In genomic region chr11:6725386-6725896, GRCh38 we compare ENCODE assay signal across 25 cellular contexts. TPM values are rescaled to one million over a fixed set of nuclear protein-coding genes. Genes with fewer than 3 reads are reported as not detected.
DNase-seq lines count a peak whose midpoint lies in the region; ATAC-seq lines count a peak whose summit lies in the region.
"Had no signal": no experiment of that assay in that cellular context is flagged by ENCODE, and none has a peak within 500 bp of the region (broad histone marks: within the 10 kb centered on the region; RNA-seq: fewer than 3 reads in every experiment).

No MANE protein-coding gene starts in this region.

- no peak for ATAC-seq in activated naive CD4-positive, alpha-beta T cell treated with anti-CD3 and anti-CD28 coated beads, Interleukin-2, amount 50 U/mL, for 72 hours
- ATAC-seq in T-cell (replicated peaks in 1 of 4) (no peak), HG03469 (IDR thresholded peaks at IDR 0.05; ENCODE audit: unreplicated experiment) (no peak)
- no peak for ATAC-seq in effector memory CD8-positive, alpha-beta T cell (replicated peaks)
- no peak for ATAC-seq in stimulated activated naive B cell treated with anti-CD40 and anti-IgM and Interleukin-4, amounts not matched to agents 10 μg/mL and 1 μg/mL and 100 μg/mL, for 72 hours (replicated peaks)
- ATAC-seq: GM23338, PC-3 had no signal

- intact Hi-C loops in CD4-positive, alpha-beta memory T cell (cut with micrococcal nuclease) = no loop called here

- H3K9me3 ChIP-seq in CD4-positive, alpha-beta memory T cell (ENCODE audit: control insufficient read depth in 1 of 2, low read length in 2 of 2) = no peaks in the 10 kb centered on the region
- H3K9me3 ChIP-seq: BLaER1, SJCRH30 had no signal

- no peak overlapping the region for H3K4me3 ChIP-seq in CD4-positive, alpha-beta memory T cell (ENCODE audit: low read length in 2 of 2)
- H3K4me3 ChIP-seq: BLaER1, GM23338, SJCRH30 had no signal

- POLR2A ChIA-PET in CD4-positive, alpha-beta memory T cell (lab: Charles Lee; ENCODE audit: partially characterized antibody) = interaction anchor here (1.7 kb wide), 1 partner anchor 8 kb away, joined by 6 read pairs; no protein-coding TSS in a partner anchor
- POLR2A ChIA-PET in T-cell (lab: Charles Lee) = no interaction called here

- CTCF ChIA-PET in CD4-positive, alpha-beta memory T cell (lab: Charles Lee; ENCODE audit: partially characterized antibody) = interaction anchor here (1.3 to 7.5 kb wide), 2 partner anchors 12 to 30 kb away, joined by 13 to 63 read pairs; no protein-coding TSS in a partner anchor
- CTCF ChIA-PET in T-cell (lab: Charles Lee) = interaction anchor here in 1 of 2 donors (0.9 kb wide), 1 partner anchor 13 kb away, joined by 9 read pairs; no protein-coding TSS in a partner anchor

- H3K27me3 Mint-ChIP-seq in activated naive CD4-positive, alpha-beta T cell treated with anti-CD3 and anti-CD28 coated beads, Interleukin-2, amount 50 U/mL, for 24 hours = no peaks in the 10 kb centered on the region
- H3K27me3 Mint-ChIP-seq in CD4-positive, alpha-beta memory T cell = no peaks in the 10 kb centered on the region
- H3K27me3 Mint-ChIP-seq in T-cell = no peaks in the 10 kb centered on the region
- no peaks in the 10 kb centered on the region for H3K27me3 Mint-ChIP-seq in effector memory CD8-positive, alpha-beta T cell
- H3K27me3 Mint-ChIP-seq in stimulated activated naive B cell treated with anti-CD40 and anti-IgM and Interleukin-4, amounts not matched to agents 10 μg/mL and 1 μg/mL and 100 μg/mL, for 72 hours = no peaks in the 10 kb centered on the region

- DNase-seq in activated naive CD4-positive, alpha-beta T cell treated with anti-CD3 and anti-CD28 coated beads, Interleukin-2, amount 50 U/mL, for 72 hours (ENCODE audit: low spot score in 2 of 2) = no peak
- DNase-seq in CD4-positive, alpha-beta memory T cell = no peak
- no peak for DNase-seq in T-cell
- DNase-seq in effector memory CD8-positive, alpha-beta T cell = no peak
- DNase-seq in T1000 (lab: John Stamatoyannopoulos, UW) = no peak
- no peak for DNase-seq in stimulated activated naive B cell treated with anti-CD40 and anti-IgM and Interleukin-4, amounts not matched to agents 10 μg/mL and 1 μg/mL and 100 μg/mL, for 72 hours
- DNase-seq: H9; KBM-7; MV-4-11; NCI-H1105; NCI-H1436 treated with DMSO at 0.1 percent for 48 hours; NCI-H187 treated with DMSO at 0.1 percent for 48 hours; NCI-H446 treated with DMSO at 0.1 percent for 48 hours; NCI-H526; NCI-H82; NK-92 treated with Interleukin-12 subunit alpha and Interleukin-12 subunit beta, amount 100 ng/mL, for 24 hours; PC-3; SJCRH30 had no signal

- H3K4me3 Mint-ChIP-seq in activated naive CD4-positive, alpha-beta T cell treated with anti-CD3 and anti-CD28 coated beads, Interleukin-2, amount 50 U/mL, for 24 hours = no peak overlapping the region
- H3K4me3 Mint-ChIP-seq in CD4-positive, alpha-beta memory T cell = peak overlapping the region in 6 of 8 donors; percentile 16 to 62 (median 48)
- peak overlapping the region in 1 of 3 donors; percentile 52 for H3K4me3 Mint-ChIP-seq in T-cell
- peak overlapping the region in 1 of 2 donors; percentile 64 for H3K4me3 Mint-ChIP-seq in effector memory CD8-positive, alpha-beta T cell
- H3K4me3 Mint-ChIP-seq in stimulated activated naive B cell treated with anti-CD40 and anti-IgM and Interleukin-4, amounts not matched to agents 10 μg/mL and 1 μg/mL and 100 μg/mL, for 72 hours = no peak overlapping the region
- H3K4me3 Mint-ChIP-seq: GM23338, H9 had no signal

- peaks cover 95% of the 10 kb centered on the region for H3K4me1 Mint-ChIP-seq in activated naive CD4-positive, alpha-beta T cell treated with anti-CD3 and anti-CD28 coated beads, Interleukin-2, amount 50 U/mL, for 24 hours
- H3K4me1 Mint-ChIP-seq in CD4-positive, alpha-beta memory T cell = peaks cover 66 to 98% (median 82%) of the 10 kb centered on the region in 4 donors
- H3K4me1 Mint-ChIP-seq in T-cell = peaks cover 91 to 94% (median 94%) of the 10 kb centered on the region in 3 donors
- H3K4me1 Mint-ChIP-seq in effector memory CD8-positive, alpha-beta T cell (ENCODE audit: low read depth in 2 of 2) = peaks cover 68 to 91% of the 10 kb centered on the region in 2 donors
- peaks cover 30 to 69% of the 10 kb centered on the region in 2 donors for H3K4me1 Mint-ChIP-seq in stimulated activated naive B cell treated with anti-CD40 and anti-IgM and Interleukin-4, amounts not matched to agents 10 μg/mL and 1 μg/mL and 100 μg/mL, for 72 hours
- H3K4me1 Mint-ChIP-seq: GM23338, H9 had no signal

- no peaks in the 10 kb centered on the region for H3K27me3 ChIP-seq in CD4-positive, alpha-beta memory T cell (ENCODE audit: insufficient read depth, low read length)
- H3K27me3 ChIP-seq: BLaER1, SJCRH30 had no signal

- peaks cover 10% of the 10 kb centered on the region for H3K36me3 ChIP-seq in CD4-positive, alpha-beta memory T cell (ENCODE audit: insufficient read depth, low read length)
- H3K36me3 ChIP-seq: BLaER1, SJCRH30 had no signal

- H3K9me3 Mint-ChIP-seq in activated naive CD4-positive, alpha-beta T cell treated with anti-CD3 and anti-CD28 coated beads, Interleukin-2, amount 50 U/mL, for 24 hours = peaks cover 37% of the 10 kb centered on the region
- peaks cover 36 to 44% of the 10 kb centered on the region in 2 donors for H3K9me3 Mint-ChIP-seq in activated naive CD4-positive, alpha-beta T cell treated with anti-CD3 and anti-CD28 coated beads, Interleukin-2, amount 50 U/mL, for 72 hours
- H3K9me3 Mint-ChIP-seq in CD4-positive, alpha-beta memory T cell = peaks cover 0 to 16% (median 2%) of the 10 kb centered on the region in 8 donors
- H3K9me3 Mint-ChIP-seq in T-cell = peaks cover 13 to 21% (median 15%) of the 10 kb centered on the region in 3 donors
- no peaks in the 10 kb centered on the region for H3K9me3 Mint-ChIP-seq in effector memory CD8-positive, alpha-beta T cell
- H3K9me3 Mint-ChIP-seq in stimulated activated naive B cell treated with anti-CD40 and anti-IgM and Interleukin-4, amounts not matched to agents 10 μg/mL and 1 μg/mL and 100 μg/mL, for 72 hours = peaks cover 4 to 5% of the 10 kb centered on the region in 2 donors
- H3K9me3 Mint-ChIP-seq: GM23338 had no signal

- H3K36me3 Mint-ChIP-seq in activated naive CD4-positive, alpha-beta T cell treated with anti-CD3 and anti-CD28 coated beads, Interleukin-2, amount 50 U/mL, for 24 hours = peaks cover 61% of the 10 kb centered on the region
- peaks cover 46 to 77% of the 10 kb centered on the region in 2 donors for H3K36me3 Mint-ChIP-seq in activated naive CD4-positive, alpha-beta T cell treated with anti-CD3 and anti-CD28 coated beads, Interleukin-2, amount 50 U/mL, for 72 hours
- peaks cover 81 to 82% of the 10 kb centered on the region in 2 donors for H3K36me3 Mint-ChIP-seq in CD4-positive, alpha-beta memory T cell
- peaks cover 81% of the 10 kb centered on the region for H3K36me3 Mint-ChIP-seq in T-cell
- peaks cover 38% of the 10 kb centered on the region for H3K36me3 Mint-ChIP-seq in effector memory CD8-positive, alpha-beta T cell (ENCODE audit: insufficient read depth)
- peaks cover 41 to 57% of the 10 kb centered on the region in 2 donors for H3K36me3 Mint-ChIP-seq in stimulated activated naive B cell treated with anti-CD40 and anti-IgM and Interleukin-4, amounts not matched to agents 10 μg/mL and 1 μg/mL and 100 μg/mL, for 72 hours

- no peak overlapping the region for H3K27ac ChIP-seq in CD4-positive, alpha-beta memory T cell (ENCODE audit: low read depth, low read length)
- H3K27ac ChIP-seq: BLaER1, SJCRH30 had no signal

- H3K27ac Mint-ChIP-seq in activated naive CD4-positive, alpha-beta T cell treated with anti-CD3 and anti-CD28 coated beads, Interleukin-2, amount 50 U/mL, for 24 hours = peak overlapping the region; percentile 78
- H3K27ac Mint-ChIP-seq in activated naive CD4-positive, alpha-beta T cell treated with anti-CD3 and anti-CD28 coated beads, Interleukin-2, amount 50 U/mL, for 72 hours = no peak overlapping the region
- H3K27ac Mint-ChIP-seq in CD4-positive, alpha-beta memory T cell = peak overlapping the region in 5 of 7 donors; percentile 6 to 85 (median 67)
- peak overlapping the region; percentile 28 to 61 for H3K27ac Mint-ChIP-seq in T-cell
- peak overlapping the region; percentile 88 to 93 for H3K27ac Mint-ChIP-seq in effector memory CD8-positive, alpha-beta T cell
- no peak overlapping the region for H3K27ac Mint-ChIP-seq in stimulated activated naive B cell treated with anti-CD40 and anti-IgM and Interleukin-4, amounts not matched to agents 10 μg/mL and 1 μg/mL and 100 μg/mL, for 72 hours
- H3K27ac Mint-ChIP-seq: GM23338, H9 had no signal

- H3K4me1 ChIP-seq in CD4-positive, alpha-beta memory T cell (ENCODE audit: insufficient read depth, low read length) = peaks cover 89% of the 10 kb centered on the region
- H3K4me1 ChIP-seq: BLaER1, SJCRH30 had no signal

RNA-seq across cellular contexts. Expression of gene MRPL17, which starts 42.3 kb away (rescaled TPM):
- 100 to 1,000 TPM in 1 of 2 donors, 10 to 100 TPM in 1; 92.4 to 104 TPM for total RNA-seq in activated naive CD4-positive, alpha-beta T cell treated with anti-CD3 and anti-CD28 coated beads, Interleukin-2, amount 50 U/mL, for 72 hours
- total RNA-seq in CD4-positive, alpha-beta memory T cell = 10 to 100 TPM; 33.4 to 36.9 TPM
- 10 to 100 TPM; 12.7 to 42.6 TPM for polyA plus RNA-seq in CD4-positive, alpha-beta memory T cell
- 10 to 100 TPM; 12.1 to 33.1 (median 30.2) TPM for total RNA-seq in T-cell

RNA-seq across cellular contexts. Expression of gene OR2AG2, which starts 46.3 kb away (rescaled TPM):
- total RNA-seq in activated naive CD4-positive, alpha-beta T cell treated with anti-CD3 and anti-CD28 coated beads, Interleukin-2, amount 50 U/mL, for 72 hours = not detected
- not detected for total RNA-seq in CD4-positive, alpha-beta memory T cell
- polyA plus RNA-seq in CD4-positive, alpha-beta memory T cell = not detected
- total RNA-seq in T-cell = not detected
- total RNA-seq: LHCN-M2, SJCRH30 had no signal

RNA-seq across cellular contexts. Expression of gene OR2AG1, which starts 57.4 kb away (rescaled TPM):
- not detected for total RNA-seq in activated naive CD4-positive, alpha-beta T cell treated with anti-CD3 and anti-CD28 coated beads, Interleukin-2, amount 50 U/mL, for 72 hours
- total RNA-seq in CD4-positive, alpha-beta memory T cell = not detected
- not detected for polyA plus RNA-seq in CD4-positive, alpha-beta memory T cell
- not detected for total RNA-seq in T-cell
- total RNA-seq: GM23338, H9, LHCN-M2, MCF 10A, PC-3, SJCRH30 had no signal
- polyA plus RNA-seq: AG04450 had no signal

Comparison
In these comparisons a context has a peak if more than half of its experiments do, and no peak if none do; other contexts are left out.
1. H3K27ac Mint-ChIP-seq: peak in activated naive CD4-positive, alpha-beta T cell treated with anti-CD3 and anti-CD28 coated beads, Interleukin-2, amount 50 U/mL, for 24 hours (single experiment), CD4-positive, alpha-beta memory T cell (5 of 7), T-cell (2 of 2) and effector memory CD8-positive, alpha-beta T cell (2 of 2); none in activated naive CD4-positive, alpha-beta T cell treated with anti-CD3 and anti-CD28 coated beads, Interleukin-2, amount 50 U/mL, for 72 hours (0 of 2) and stimulated activated naive B cell treated with anti-CD40 and anti-IgM and Interleukin-4, amounts not matched to agents 10 μg/mL and 1 μg/mL and 100 μg/mL, for 72 hours (single experiment).
2. H3K4me3 Mint-ChIP-seq: peak in CD4-positive, alpha-beta memory T cell (6 of 8); none in activated naive CD4-positive, alpha-beta T cell treated with anti-CD3 and anti-CD28 coated beads, Interleukin-2, amount 50 U/mL, for 24 hours (single experiment) and stimulated activated naive B cell treated with anti-CD40 and anti-IgM and Interleukin-4, amounts not matched to agents 10 μg/mL and 1 μg/mL and 100 μg/mL, for 72 hours (0 of 2).